In the genomic region with DNA sequence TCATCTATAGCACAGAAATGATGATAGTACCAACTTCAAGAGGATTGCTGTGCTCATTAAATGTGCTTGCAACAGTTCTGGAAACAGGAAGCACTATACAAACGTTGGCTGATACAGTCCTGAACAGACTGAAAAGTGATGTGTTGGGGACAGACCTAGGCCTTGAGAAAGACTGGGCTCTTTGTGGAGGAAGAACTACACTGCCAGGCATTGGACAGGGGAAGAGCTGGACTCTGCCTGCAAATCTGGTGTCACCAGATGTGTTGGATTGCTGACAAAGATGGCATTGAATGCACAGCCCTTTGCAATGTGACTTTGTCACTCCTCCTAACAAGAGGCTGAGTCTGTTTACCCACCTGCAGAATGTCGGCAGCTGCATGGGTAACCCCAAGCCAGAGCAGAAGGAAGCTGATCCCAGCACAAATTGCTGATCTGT, we compare ENCODE assay signal across 13 cellular contexts. TPM values are rescaled to one million over a fixed set of nuclear protein-coding genes. Genes with fewer than 3 reads are reported as not detected.
DNase-seq lines count a peak whose midpoint lies in the region; ATAC-seq and TF ChIP-seq lines count a peak whose summit lies in the region.
"Had no signal": no experiment of that assay in that cellular context is flagged by ENCODE, and none has a peak within 500 bp of the region (broad histone marks: within the 10 kb centered on the region; RNA-seq: fewer than 3 reads in every experiment).

No MANE protein-coding gene starts in this region.

- H3K4me1 ChIP-seq in uterus, result peaks cover 0 to 6% of the 10 kb centered on the region in 2 donors

- TF ChIP-seq CTCF in uterus (IDR thresholded peaks at IDR 0.05), result no peak

- H3K27ac ChIP-seq in uterus, result no peak overlapping the region
- H3K27ac ChIP-seq: SJSA1 had no signal

- in situ Hi-C loops in KBM-7 (cut with MboI; ENCODE audit: low pct_unique_long_range_greater_than_20kb, low sequenced_read_pairs), result no loop called here

- DNase-seq in KBM-7 (peak; percentile 35), NCI-H510A treated with DMSO at 0.1 percent for 48 hours (lab: John Stamatoyannopoulos, UW) (peak; percentile 78), dermis blood vessel endothelial cell (peak; percentile 56), posterior cingulate gyrus (peak in 6 of 10 donors; percentile 15 to 88 (median 34)), UCSD-AML1 (lab: John Stamatoyannopoulos, UW; ENCODE audit: unreplicated experiment) (no peak), uterus (no peak), T-helper 1 cell (no peak)
- DNase-seq: activated CD8-positive, alpha-beta memory T cell treated with anti-CD3 and anti-CD28 coated beads for 24 hours; mesenchymal stem cell had no signal

- no peaks in the 10 kb centered on the region for H3K36me3 ChIP-seq in uterus
- H3K36me3 ChIP-seq: SJSA1 had no signal

- H3K4me3 ChIP-seq in uterus, result no peak overlapping the region
- H3K4me3 ChIP-seq: SJSA1 had no signal

- no peak for TF ChIP-seq POLR2A in uterus (IDR thresholded peaks at IDR 0.05)

- H3K9me3 ChIP-seq in uterus, result no peaks in the 10 kb centered on the region
- H3K9me3 ChIP-seq: SJSA1 had no signal

- no peak for ATAC-seq in GM19035 (IDR thresholded peaks at IDR 0.05; ENCODE audit: unreplicated experiment)

- intact Hi-C loops in posterior cingulate gyrus (cut with DNase I), result no loop called here
- intact Hi-C loops in uterus (cut with DNase I; ENCODE audit: low total_unique reads), result no loop called here

- H3K27me3 ChIP-seq in uterus, result no peaks in the 10 kb centered on the region
- H3K27me3 ChIP-seq: SJSA1 had no signal

RNA-seq across cellular contexts. Expression of gene ST6GALNAC2, which starts 12.4 kb away (rescaled TPM):
- total RNA-seq in dermis blood vessel endothelial cell (0.28 and 0.51 TPM in 2 replicates), uterus (1 to 10 TPM in 2 of 4 donors, under 1 TPM in 1, not detected in 1; 0.59 to 9.5 (median 5.3) TPM)
- total RNA-seq: temporal lobe had no signal

RNA-seq across cellular contexts. Expression of gene ST6GALNAC1, which starts 45.5 kb away (rescaled TPM):
- total RNA-seq in dermis blood vessel endothelial cell (not detected in 2 replicates), uterus (10 to 100 TPM in 1 of 4 donors, 1 to 10 TPM in 3; 1.5 to 11.8 (median 3.2) TPM)
- total RNA-seq: astrocyte, SJSA1 had no signal

RNA-seq across cellular contexts. Expression of gene PRCD, which starts 58.2 kb away (rescaled TPM):
- total RNA-seq in dermis blood vessel endothelial cell (0.19 and 0.68 TPM in 2 replicates), uterus (10 to 100 TPM in 1 of 4 donors, under 1 TPM in 2, not detected in 1; 0.26 to 13.4 (median 0.69) TPM)

Comparison
In these comparisons a context has a peak if more than half of its experiments do, and no peak if none do; other contexts are left out.
1. DNase-seq: peak in KBM-7 (single experiment), NCI-H510A treated with DMSO at 0.1 percent for 48 hours (single experiment), dermis blood vessel endothelial cell (single experiment) and posterior cingulate gyrus (6 of 10); none in UCSD-AML1 (single experiment), uterus (0 of 2) and T-helper 1 cell (0 of 5).